Comparison of ENCODE assay signal across 28 cellular contexts in the genomic region with DNA sequence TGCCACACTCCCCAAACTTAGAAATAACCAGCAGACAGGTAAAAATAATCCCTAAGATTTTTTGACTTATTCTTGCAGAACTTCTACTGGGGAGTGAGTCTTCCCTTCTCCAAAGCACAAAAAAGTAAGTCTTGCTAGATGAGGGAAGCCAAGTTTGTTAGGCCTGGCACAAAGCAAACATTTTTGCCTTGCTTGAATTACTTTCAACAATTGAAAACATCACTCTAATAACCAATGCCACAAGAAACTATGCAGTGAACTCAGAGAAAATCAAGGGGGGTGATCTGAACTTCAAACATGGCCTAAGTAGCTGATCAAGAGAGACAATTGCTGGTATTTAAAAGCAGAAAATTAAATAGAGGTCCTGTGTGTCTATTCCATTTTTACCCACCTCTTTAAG.
"Had no signal": no experiment of that assay in that cellular context is flagged by ENCODE, and none has a peak within 500 bp of the region (broad histone marks: within the 10 kb centered on the region; RNA-seq: fewer than 3 reads in every experiment).

No MANE protein-coding gene starts in this region.

- DNase-seq: activated CD4-positive, alpha-beta T cell treated with anti-CD3 and anti-CD28 coated beads, Interleukin-2, amount 10 ng/mL, durations not matched to agents 24 days and 14 days; activated CD4-positive, alpha-beta T cell treated with anti-CD3 and anti-CD28 coated beads, Interleukin-2, amount 50 U/mL, for 4 hours; activated CD8-positive, alpha-beta T cell treated with anti-CD3 and anti-CD28 coated beads for 36 hours; activated effector memory CD4-positive, alpha-beta T cell treated with anti-CD3 and anti-CD28 coated beads, Interleukin-2, amount 50 U/mL, for 16 hours; activated naive CD4-positive, alpha-beta T cell; activated naive CD4-positive, alpha-beta T cell treated with anti-CD3 and anti-CD28 coated beads, Interleukin-2, amount 50 U/mL, for 16 hours; activated naive CD8-positive, alpha-beta T cell treated with anti-CD3 and anti-CD28 coated beads for 36 hours; activated T-cell treated with anti-CD3 and anti-CD28 coated beads, Interleukin-2, amount 50 U/mL, for 1 hour; activated T-cell treated with anti-CD3 and anti-CD28 coated beads, Interleukin-2, amount 50 U/mL, for 72 hours; amygdala; caudate nucleus; cerebellar nuclear complex; NCI-H1105; NCI-H1417 treated with DMSO at 0.1 percent for 48 hours; NCI-H187 treated with DMSO at 0.1 percent for 48 hours; NCI-H2081 treated with DMSO at 0.1 percent for 48 hours; NCI-H345; NCI-H524 treated with DMSO at 0.1 percent for 48 hours; NK-92 treated with Interleukin-12 subunit alpha and Interleukin-12 subunit beta, amount 100 ng/mL, for 24 hours; PC-3; SW 1271; T-helper 1 cell; T-helper 2 cell; T-helper 9 cell had no signal

- H3K27ac ChIP-seq: KMS-11, RWPE1 had no signal

- ATAC-seq: activated CD8-positive, alpha-beta T cell treated with anti-CD3 and anti-CD28 coated beads for 36 hours; activated T-cell treated with anti-CD3 and anti-CD28 coated beads, Interleukin-2, amount 50 U/mL, for 72 hours; activated T-helper 17 cell treated with anti-CD3 and anti-CD28 coated beads, Interleukin-2, amount 50 U/mL, for 72 hours; PC-3; Right ventricle myocardium inferior had no signal
